Comparison of ENCODE assay signal across 23 cellular contexts in genomic region chr12:3629082-3629830, GRCh38.
DNase-seq lines count a peak whose midpoint lies in the region; ATAC-seq and TF ChIP-seq lines count a peak whose summit lies in the region.
"Had no signal": no experiment of that assay in that cellular context is flagged by ENCODE, and none has a peak within 500 bp of the region (broad histone marks: within the 10 kb centered on the region; RNA-seq: fewer than 3 reads in every experiment).

No MANE protein-coding gene starts in this region.

- H3K4me3 ChIP-seq in endodermal cell (ENCODE audit: low read length), result no peak overlapping the region
- H3K4me3 ChIP-seq: MG63, prostate gland, skin epidermis, transverse colon had no signal

- TF ChIP-seq CTCF in endodermal cell (conservative IDR thresholded peaks at IDR 0.05) (no peak), foreskin keratinocyte (conservative IDR thresholded peaks at IDR 0.05) (no peak)

- H3K4me1 ChIP-seq in endodermal cell (ENCODE audit: control insufficient read depth, insufficient read depth, low read length) (peaks cover 7% of the 10 kb centered on the region), foreskin keratinocyte (no peaks in the 10 kb centered on the region)
- H3K4me1 ChIP-seq: BE2C, prostate gland, transverse colon had no signal

- no peaks in the 10 kb centered on the region for H3K36me3 Mint-ChIP-seq in endodermal cell (ENCODE audit: low read depth)

- H3K27me3 ChIP-seq in endodermal cell (ENCODE audit: control insufficient read depth, insufficient read depth, low read length, poor library complexity, severe bottlenecking) (no peaks in the 10 kb centered on the region), foreskin keratinocyte (peaks cover 8% of the 10 kb centered on the region)
- H3K27me3 ChIP-seq: MG63, transverse colon had no signal

- no peaks in the 10 kb centered on the region for H3K27me3 Mint-ChIP-seq in stimulated activated naive CD8-positive, alpha-beta T cell treated with anti-CD3 and anti-CD28 coated beads, Interleukin-15, amount 100 ng/mL, for 72 hours
- peaks cover 4% of the 10 kb centered on the region for H3K27me3 Mint-ChIP-seq in endodermal cell (ENCODE audit: insufficient read depth)
- H3K27me3 Mint-ChIP-seq: activated CD4-positive, alpha-beta memory T cell treated with anti-CD3 and anti-CD28 coated beads for 36 hours; activated naive CD8-positive, alpha-beta T cell treated with anti-CD3 and anti-CD28 coated beads, Interleukin-2, amount 50 U/mL, for 24 hours had no signal

- H3K27ac ChIP-seq in endodermal cell (ENCODE audit: low read depth, low read length), result no peak overlapping the region
- no peak overlapping the region for H3K27ac ChIP-seq in foreskin keratinocyte
- H3K27ac ChIP-seq: prostate gland, skin epidermis, transverse colon had no signal

- no peaks in the 10 kb centered on the region for H3K36me3 ChIP-seq in endodermal cell (ENCODE audit: control insufficient read depth, insufficient read depth, low read length)
- H3K36me3 ChIP-seq: BE2C, MG63, prostate gland had no signal

- H3K4me1 Mint-ChIP-seq in stimulated activated naive CD8-positive, alpha-beta T cell treated with anti-CD3 and anti-CD28 coated beads, Interleukin-15, amount 100 ng/mL, for 72 hours, result peaks cover 6% of the 10 kb centered on the region
- H3K4me1 Mint-ChIP-seq in endodermal cell, result peaks cover 16% of the 10 kb centered on the region

- no peaks in the 10 kb centered on the region for H3K9me3 ChIP-seq in endodermal cell (ENCODE audit: control insufficient read depth, low read length)
- H3K9me3 ChIP-seq: BE2C, MG63, prostate gland, transverse colon had no signal

- no peak overlapping the region for H3K9ac ChIP-seq in endodermal cell (ENCODE audit: extremely low read depth, low read length, poor library complexity, severe bottlenecking)

- H3K27ac Mint-ChIP-seq in stimulated activated naive CD8-positive, alpha-beta T cell treated with anti-CD3 and anti-CD28 coated beads, Interleukin-15, amount 100 ng/mL, for 72 hours, result peak overlapping the region; percentile 13 to 89
- peak overlapping the region; percentile 50 for H3K27ac Mint-ChIP-seq in endodermal cell
- H3K27ac Mint-ChIP-seq: activated CD4-positive, alpha-beta memory T cell treated with anti-CD3 and anti-CD28 coated beads for 36 hours; activated naive CD8-positive, alpha-beta T cell treated with anti-CD3 and anti-CD28 coated beads, Interleukin-2, amount 50 U/mL, for 24 hours had no signal

- no peak for ATAC-seq in stimulated activated naive CD8-positive, alpha-beta T cell treated with anti-CD3 and anti-CD28 coated beads, Interleukin-15, amount 100 ng/mL, for 72 hours
- ATAC-seq in stimulated activated naive CD8-positive, alpha-beta T cell treated with anti-CD3 and anti-CD28 coated beads, Interleukin-15, Interleukin-2, amounts not matched to agents 100 U/mL and 50 U/mL, for 24 hours, result no peak
- no peak for ATAC-seq in foreskin keratinocyte
- no peak for ATAC-seq in GM21367 (IDR thresholded peaks at IDR 0.05; ENCODE audit: unreplicated experiment)
- ATAC-seq: activated CD4-positive, CD25-positive, alpha-beta regulatory T cell treated with anti-CD3 and anti-CD28 coated beads, Interleukin-2, amount 50 U/mL, for 24 hours; activated naive CD8-positive, alpha-beta T cell treated with anti-CD3 and anti-CD28 coated beads, Interleukin-2, amount 50 U/mL, for 24 hours had no signal

- DNase-seq in stimulated activated naive CD8-positive, alpha-beta T cell treated with anti-CD3 and anti-CD28 coated beads, Interleukin-15, amount 100 ng/mL, for 72 hours, result no peak
- no peak for DNase-seq in stimulated activated naive CD8-positive, alpha-beta T cell treated with anti-CD3 and anti-CD28 coated beads, Interleukin-15, Interleukin-2, amounts not matched to agents 100 U/mL and 50 U/mL, for 24 hours
- DNase-seq in endodermal cell (no peak), islet precursor cell (peak; percentile 91), foreskin keratinocyte (no peak), dedifferentiated amniotic fluid mesenchymal stem cell (ENCODE audit: extremely low spot score) (no peak), activated gamma-delta T cell treated with Interleukin-2 at 50 U/mL for 16 hours (no peak)
- DNase-seq: activated CD4-positive, alpha-beta memory T cell treated with anti-CD3 and anti-CD28 coated beads for 36 hours; activated naive CD8-positive, alpha-beta T cell treated with anti-CD3 and anti-CD28 coated beads, Interleukin-2, amount 50 U/mL, for 24 hours; BE2C; KG1; kidney glomerular epithelial cell; MG63; NCI-H1105 treated with DMSO at 0.1 percent for 48 hours; NCI-H1930; NCI-H2227 treated with DMSO at 0.1 percent for 48 hours; NCI-H69; T-helper 1 cell; transverse colon had no signal

- H3K9me3 Mint-ChIP-seq in stimulated activated naive CD8-positive, alpha-beta T cell treated with anti-CD3 and anti-CD28 coated beads, Interleukin-15, amount 100 ng/mL, for 72 hours, result no peaks in the 10 kb centered on the region
- no peaks in the 10 kb centered on the region for H3K9me3 Mint-ChIP-seq in endodermal cell
- H3K9me3 Mint-ChIP-seq: activated CD4-positive, alpha-beta memory T cell treated with anti-CD3 and anti-CD28 coated beads for 36 hours; activated naive CD8-positive, alpha-beta T cell treated with anti-CD3 and anti-CD28 coated beads, Interleukin-2, amount 50 U/mL, for 24 hours had no signal

- no peak overlapping the region for H3K4me3 Mint-ChIP-seq in stimulated activated naive CD8-positive, alpha-beta T cell treated with anti-CD3 and anti-CD28 coated beads, Interleukin-15, amount 100 ng/mL, for 72 hours
- H3K4me3 Mint-ChIP-seq in endodermal cell, result no peak overlapping the region
- H3K4me3 Mint-ChIP-seq: activated CD4-positive, alpha-beta memory T cell treated with anti-CD3 and anti-CD28 coated beads for 36 hours; activated naive CD8-positive, alpha-beta T cell treated with anti-CD3 and anti-CD28 coated beads, Interleukin-2, amount 50 U/mL, for 24 hours had no signal

- WGBS in endodermal cell (ENCODE audit: insufficient coverage in 1 of 2, insufficient read length in 1 of 2), 2 experiments, result 85 to 96% methylated on average over 3 to 14 of the region's 14 CpGs
